In the genomic region with DNA sequence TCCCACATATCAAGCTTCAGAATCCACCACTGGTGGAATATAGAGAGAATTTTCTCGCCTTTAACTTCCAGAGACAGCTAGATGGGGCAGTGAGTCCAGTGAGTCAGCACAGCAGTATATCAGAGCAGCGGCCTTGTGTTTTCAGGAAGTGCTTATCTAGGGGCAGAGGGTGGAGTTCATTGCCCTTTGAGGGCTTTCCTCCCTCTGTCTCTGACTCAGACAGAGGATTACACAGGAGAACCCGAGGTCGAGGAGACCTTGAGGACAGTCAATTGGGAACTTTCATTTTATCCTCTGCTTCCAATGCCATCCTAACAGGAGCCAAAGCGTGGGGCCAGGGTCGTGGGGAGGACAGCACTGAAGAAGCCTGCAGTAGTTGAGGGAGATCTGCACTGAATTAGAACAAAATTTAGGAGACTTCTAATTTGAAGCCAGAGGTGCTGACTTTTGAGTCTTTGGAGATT, we compare ENCODE assay signal across 8 cellular contexts.
DNase-seq lines count a peak whose midpoint lies in the region; ATAC-seq, FAIRE-seq and TF ChIP-seq lines count a peak whose summit lies in the region.

No MANE protein-coding gene starts in this region.

- no peak overlapping the region for H3K4me3 ChIP-seq in H1 (ENCODE audit: extremely low read depth in 1 of 4, insufficient read depth in 2 of 4, low read depth in 3 of 4, low read length in 4 of 4)

- no peaks in the 10 kb centered on the region for H3K27me3 ChIP-seq in H1 (replicated peaks in 1 of 4; ENCODE audit: control insufficient read depth in 3 of 4, extremely low read depth in 1 of 4, insufficient read depth in 3 of 4, low read length in 3 of 4)

- no peak overlapping the region for H2AK5ac ChIP-seq in H1 (ENCODE audit: low read depth, low read length)

- H3K9me3 ChIP-seq in H1 (ENCODE audit: insufficient read depth in 2 of 2, low read depth in 1 of 2, low read length in 1 of 2) = no peaks in the 10 kb centered on the region

- H2BK12ac ChIP-seq in H1 (ENCODE audit: low read depth, low read length) = no peak overlapping the region

- TF ChIP-seq EP300 in H1 (IDR thresholded peaks at IDR 0.05; ENCODE audit: borderline replicate concordance in 1 of 2, low read depth in 2 of 2, low read length in 2 of 2) = no peak

- no peak overlapping the region for H3K18ac ChIP-seq in H1 (ENCODE audit: extremely low read depth, low read length)

- POLR2A ChIA-PET in H1 (lab: Charles Lee; ENCODE audit: partially characterized antibody) (no interaction called here), HEK293T (lab: Yijun Ruan, JAX) (no interaction called here)

- no peak overlapping the region for H2BK20ac ChIP-seq in H1 (ENCODE audit: low read length)

- peak in 1 of 2 experiments; percentile 14; a peak in 1 of 4 replicates for TF ChIP-seq RAD21 in H1 (IDR thresholded peaks at IDR 0.05 in 1 of 2, conservative IDR thresholded peaks at IDR 0.05 in 1 of 2; ENCODE audit: low read depth in 2 of 2, low read length in 2 of 2)

- H4K20me1 ChIP-seq in H1 (replicated peaks in 1 of 2; ENCODE audit: control insufficient read depth in 1 of 2, insufficient read depth in 2 of 2, low read length in 2 of 2) = no peaks in the 10 kb centered on the region

- no peak overlapping the region for H2BK120ac ChIP-seq in H1 (replicated peaks; ENCODE audit: low read depth, low read length)

- H3K23me2 ChIP-seq in H1 (ENCODE audit: low read depth, low read length) = no peaks in the 10 kb centered on the region

- DNase-seq in GM12892 (ENCODE audit: insufficient read length) (no peak), SKM-1 (lab: John Stamatoyannopoulos, UW; ENCODE audit: unreplicated experiment) (peak; percentile 84), H1 (ENCODE audit: low read depth in 1 of 2, low spot score in 2 of 2) (no peak), renal cortical epithelial cell (ENCODE audit: low read depth) (peak; percentile 43), NCI-H2081 treated with DMSO at 0.1 percent for 48 hours (lab: John Stamatoyannopoulos, UW) (no peak), HEK293T (ENCODE audit: extremely low spot score) (no peak), NCI-H446 (lab: John Stamatoyannopoulos, UW) (no peak)

- no peak overlapping the region for H3K23ac ChIP-seq in H1 (ENCODE audit: insufficient read length)

- H3K4me2 ChIP-seq in H1 (ENCODE audit: insufficient read depth in 1 of 2, low read depth in 2 of 2, low read length in 2 of 2) = no peak overlapping the region

- no peaks in the 10 kb centered on the region for H3K79me2 ChIP-seq in H1 (ENCODE audit: control insufficient read depth in 1 of 2, insufficient read depth in 2 of 2, low read length in 2 of 2)

- no peak for TF ChIP-seq POLR2A in GM12892 (IDR thresholded peaks at IDR 0.05; ENCODE audit: low read depth, low read length)
- no peak for TF ChIP-seq POLR2A in H1 (IDR thresholded peaks at IDR 0.05; ENCODE audit: control extremely low read depth in 1 of 2, low read depth in 2 of 2, low read length in 2 of 2)

- H3K27ac ChIP-seq in H1 (ENCODE audit: low read depth, low read length) = no peak overlapping the region

- no peak overlapping the region for H3K14ac ChIP-seq in H1 (ENCODE audit: insufficient read length)

- H2AFZ ChIP-seq in H1 (ENCODE audit: low read length) = no peak overlapping the region

- H3K4ac ChIP-seq in H1 (replicated peaks; ENCODE audit: insufficient read length, low read depth, low read length) = no peak overlapping the region

- no peaks in the 10 kb centered on the region for H3K36me3 ChIP-seq in H1 (ENCODE audit: control insufficient read depth in 2 of 4, insufficient read depth in 4 of 4, low read length in 3 of 4)

- H3K56ac ChIP-seq in H1 (replicated peaks; ENCODE audit: insufficient read length, low read depth, low read length) = no peak overlapping the region

- H3K79me1 ChIP-seq in H1 (ENCODE audit: low read depth, low read length) = no peaks in the 10 kb centered on the region

- no peak overlapping the region for H4K5ac ChIP-seq in H1 (ENCODE audit: insufficient read length, low read depth, low read length)

- CTCF ChIA-PET in H1 (lab: Charles Lee; ENCODE audit: partially characterized antibody) (interaction anchor here (0.6 to 4.2 kb wide), 2 partner anchors 68 to 200 kb away, joined by 3 to 18 read pairs; no protein-coding TSS in a partner anchor), HEK293T (lab: Yijun Ruan, JAX) (no interaction called here)

- no peaks in the 10 kb centered on the region for H3K4me1 ChIP-seq in H1 (replicated peaks in 1 of 4; ENCODE audit: control insufficient read depth in 3 of 4, insufficient read depth in 4 of 4, low read length in 3 of 4)

- peak; percentile 43 for ATAC-seq in HG02973 (IDR thresholded peaks at IDR 0.05; ENCODE audit: unreplicated experiment)

- no peak overlapping the region for H2BK5ac ChIP-seq in H1 (ENCODE audit: low read depth, low read length)

- H3K9ac ChIP-seq in H1 (replicated peaks in 1 of 4; ENCODE audit: extremely low read depth in 1 of 4, low read depth in 3 of 4, low read length in 3 of 4) = no peak overlapping the region

- H4K91ac ChIP-seq in H1 (replicated peaks; ENCODE audit: insufficient read length, low read length) = no peak overlapping the region

- no peak overlapping the region for H2BK15ac ChIP-seq in H1 (ENCODE audit: low read length)

- TF ChIP-seq CTCF in H1 (IDR thresholded peaks at IDR 0.05; ENCODE audit: control extremely low read depth in 1 of 3, insufficient read depth in 1 of 3, low read depth in 1 of 3, low read length in 3 of 3) = no peak

- H4K8ac ChIP-seq in H1 (ENCODE audit: extremely low read depth, insufficient read depth, low read length) = no peak overlapping the region

- peak; percentile 86 for FAIRE-seq in GM12892 (lab: Jason Lieb, UNC)
- no peak for FAIRE-seq in H1 (lab: Jason Lieb, UNC)

- 90% methylated on average over 6 of the region's 6 CpGs; no CpG with 5 or more reads in 1 of the 2 experiments for WGBS in H1 (ENCODE audit: extremely low coverage in 1 of 2, insufficient coverage in 1 of 2, insufficient read length in 1 of 2, insufficient replicate concordance in 2 of 2, low coverage in 1 of 2, low lambda C conversion rate in 2 of 2, missing lambda C conversion rate in 1 of 2), 2 experiments

TF ChIP-seq in H1, 55 proteins besides CTCF, POLR2A, EP300 and RAD21:
- TF ChIP-seq TBP (IDR thresholded peaks at IDR 0.05; ENCODE audit: low read depth, low read length) = peak; percentile 64; the same call in 1 of the 2 replicates
- no peak for TF ChIP-seq CBX8 (IDR thresholded peaks at IDR 0.05; ENCODE audit: borderline replicate concordance, low read depth, low read length)

TF ChIP-seq in HEK293T, 16 proteins besides CTCF, POLR2A, EP300 and RAD21:
- no peak for TF ChIP-seq ELF4 (IDR thresholded peaks at IDR 0.05)
- no peak for TF ChIP-seq FOXA1 (IDR thresholded peaks at IDR 0.05)
- TF ChIP-seq ARNT (IDR thresholded peaks at IDR 0.05) = no peak
- TF ChIP-seq SUZ12 (IDR thresholded peaks at IDR 0.05) = no peak
- TF ChIP-seq FOXM1 (IDR thresholded peaks at IDR 0.05; ENCODE audit: borderline replicate concordance) = no peak
- TF ChIP-seq HDGF (IDR thresholded peaks at IDR 0.05; ENCODE audit: borderline replicate concordance) = no peak
- TF ChIP-seq TARDBP (IDR thresholded peaks at IDR 0.05) = no peak
- TF ChIP-seq CTBP1 (IDR thresholded peaks at IDR 0.05; ENCODE audit: borderline replicate concordance) = no peak
- no peak for TF ChIP-seq FOXK2 (IDR thresholded peaks at IDR 0.05)
- no peak for TF ChIP-seq NFRKB (IDR thresholded peaks at IDR 0.05)
- TF ChIP-seq ZNF384 (IDR thresholded peaks at IDR 0.05) = no peak
- TF ChIP-seq PKNOX1 (IDR thresholded peaks at IDR 0.05) = no peak
- TF ChIP-seq SP1 (IDR thresholded peaks at IDR 0.05) = no peak
- no peak for TF ChIP-seq L3MBTL2 (conservative IDR thresholded peaks at IDR 0.05)
- TF ChIP-seq BHLHE40 (IDR thresholded peaks at IDR 0.05; ENCODE audit: borderline replicate concordance) = no peak

Comparison
In these comparisons a context has a peak if more than half of its experiments do, and no peak if none do; other contexts are left out.
1. DNase-seq: peak in SKM-1 (single experiment) and renal cortical epithelial cell (single experiment); none in GM12892 (single experiment), H1 (0 of 2), NCI-H2081 treated with DMSO at 0.1 percent for 48 hours (single experiment), HEK293T (single experiment) and NCI-H446 (0 of 2).